Comparison of ENCODE assay signal across 25 cellular contexts in genomic region chr19:30679789-30680188, GRCh38.
"Had no signal": no experiment of that assay in that cellular context is flagged by ENCODE, and none has a peak within 500 bp of the region (broad histone marks: within the 10 kb centered on the region; RNA-seq: fewer than 3 reads in every experiment).

No MANE protein-coding gene starts in this region.

- H3K27me3 ChIP-seq: neural progenitor cell, ovary, right lobe of liver, sigmoid colon, thyroid gland, tibial nerve, upper lobe of left lung, vagina had no signal

- H3K36me3 ChIP-seq: neural progenitor cell, ovary, right lobe of liver, sigmoid colon, stomach, thoracic aorta, thyroid gland, tibial nerve, upper lobe of left lung, vagina had no signal

- H2AFZ ChIP-seq: neural progenitor cell, parathyroid adenoma had no signal

- H3K9me3 ChIP-seq: ovary, psoas muscle, right lobe of liver, sigmoid colon, stomach, thoracic aorta, thyroid gland, tibial nerve, upper lobe of left lung, vagina had no signal

- FAIRE-seq: small intestine, urothelium cell line had no signal

- H3K4me1 ChIP-seq: parathyroid adenoma, psoas muscle, right lobe of liver, sigmoid colon, thyroid gland had no signal

- H3K4me3 ChIP-seq: neural progenitor cell, ovary, psoas muscle, right lobe of liver, sigmoid colon, stomach, thoracic aorta, thyroid gland, tibial nerve, upper lobe of left lung, vagina had no signal

- DNase-seq: occipital lobe; ovary; posterior cingulate gyrus; psoas muscle; right cardiac atrium; right lobe of liver; sigmoid colon; small intestine; stimulated activated CD4-positive, alpha-beta T cell treated with anti-CD3 and anti-CD28 coated beads, Interleukin-15, amount 100 ng/mL, for 24 hours; stimulated activated CD4-positive, alpha-beta T cell treated with anti-CD3 and anti-CD28 coated beads, Interleukin-2, amount 100 ng/mL, for 24 hours; stimulated activated CD4-positive, alpha-beta T cell treated with anti-CD3 and anti-CD28 coated beads, Interleukin-2, amount 100 ng/mL, for 48 hours; stimulated activated CD4-positive, alpha-beta T cell treated with anti-CD3 and anti-CD28 coated beads, Interleukin-4, amount 100 ng/mL, for 24 hours; stimulated activated naive B cell treated with anti-CD40 and anti-IgM and Interleukin-4, amounts not matched to agents 10 μg/mL and 1 μg/mL and 100 μg/mL, for 72 hours; stimulated activated naive CD4-positive, alpha-beta T cell treated with Interleukin-2 at 50 U/mL for 16 hours; stomach; thyroid gland; trophoblast cell had no signal

- H3K79me2 ChIP-seq: parathyroid adenoma had no signal

- ATAC-seq: psoas muscle; right cardiac atrium; right lobe of liver; stimulated activated effector memory CD8-positive, alpha-beta T cell treated with anti-CD3 and anti-CD28 coated beads, Interleukin-12 subunit alpha, Interleukin-12 subunit beta, amount 100 ng/mL, for 72 hours; stimulated activated naive B cell treated with anti-CD40 and anti-IgM and Interleukin-4, amounts not matched to agents 10 μg/mL and 1 μg/mL and 100 μg/mL, for 72 hours had no signal

- H3K27ac ChIP-seq: neural progenitor cell, ovary, parathyroid adenoma, psoas muscle, right lobe of liver, sigmoid colon, stomach, thoracic aorta, thyroid gland, tibial nerve, upper lobe of left lung, vagina had no signal

- H3K4me2 ChIP-seq: neural progenitor cell had no signal

- H3K9ac ChIP-seq: neural progenitor cell, parathyroid adenoma had no signal
